ENCODE assay signal across 8 cellular contexts in the genomic region with DNA sequence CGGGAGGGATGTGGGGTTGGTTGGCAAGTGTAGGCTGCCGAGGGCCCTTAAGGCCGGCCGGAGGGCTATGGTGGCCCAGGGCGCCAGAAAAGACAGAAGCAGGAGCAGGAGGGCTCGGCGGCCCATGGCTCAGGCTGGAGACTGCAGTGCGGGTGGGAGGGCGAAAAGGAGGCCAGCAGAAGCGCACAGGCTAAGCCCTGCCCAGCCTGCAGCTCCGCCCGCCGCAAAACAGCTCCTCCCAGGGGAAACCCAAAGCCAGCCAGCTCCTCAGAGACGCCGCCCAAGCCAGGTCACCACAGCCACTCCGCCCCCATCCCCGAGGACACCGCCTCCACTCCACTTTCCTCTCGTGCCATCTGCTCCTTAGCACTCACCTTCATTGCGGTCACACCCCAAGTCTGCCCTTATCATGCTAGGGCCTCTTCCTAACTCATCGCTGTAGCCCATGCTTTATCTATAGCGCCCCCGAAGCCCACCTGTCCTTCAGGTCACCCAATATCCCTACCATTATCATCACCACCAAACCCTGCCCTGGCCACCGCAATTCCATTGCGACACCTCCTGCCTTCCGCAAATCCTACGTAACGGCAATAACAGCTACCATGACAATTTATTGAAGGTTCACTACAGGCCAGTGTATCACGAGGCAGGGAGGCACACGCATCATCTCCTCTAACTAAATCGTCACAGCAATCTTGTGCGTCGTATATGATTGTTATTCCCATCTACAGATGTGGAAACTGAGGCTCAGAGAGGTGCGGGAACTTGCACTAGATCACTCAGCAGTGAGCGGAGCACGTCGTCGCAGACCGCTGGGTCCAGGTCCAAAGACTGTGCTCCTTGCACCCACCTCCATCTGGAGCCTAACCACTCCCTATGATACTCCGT. TPM values are rescaled to one million over a fixed set of nuclear protein-coding genes. Genes with fewer than 3 reads are reported as not detected.
DNase-seq lines count a peak whose midpoint lies in the region; ATAC-seq and TF ChIP-seq lines count a peak whose summit lies in the region.

Gene PRCP (minus strand): TSS at position 154 of the 888 bp plus-strand sequence. CDS start 28 bp downstream, at position 126.

- TF ChIP-seq RAD21 in IMR-90 (IDR thresholded peaks at IDR 0.05; ENCODE audit: low read length), result no peak

- peak within 1 kb of the TSS; percentile 33; the same call in 1 of the 2 replicates for H3K18ac ChIP-seq in IMR-90 (ENCODE audit: low read depth, low read length)

- peak within 1 kb of the TSS; percentile 99 for H2AFZ ChIP-seq in IMR-90 (replicated peaks; ENCODE audit: low read length, poor library complexity)

- POLR2A ChIA-PET in IMR-90 (lab: Charles Lee; ENCODE audit: unreplicated experiment), result interaction anchor here (0.5 kb wide), 1 partner anchor 21 kb away, joined by 5 read pairs; no protein-coding TSS in a partner anchor

- H3K4me3 ChIP-seq in IMR-90 (ENCODE audit: insufficient read depth, low read depth, low read length), result peak within 1 kb of the TSS; percentile 64
- peak within 1 kb of the TSS; percentile 70 for H3K4me3 ChIP-seq in mucosa of stomach (ENCODE audit: low read length)

- H4K5ac ChIP-seq in IMR-90 (ENCODE audit: low read depth, low read length), result peak within 1 kb of the TSS; percentile 16

- WGBS in IMR-90 (ENCODE audit: extremely low coverage in 2 of 2, insufficient read length in 1 of 2), 2 experiments, result 1% methylated on average over 21 of the region's 40 CpGs; no CpG with 5 or more reads in 1 of the 2 experiments

- H3K27me3 ChIP-seq in IMR-90 (ENCODE audit: control insufficient read depth, insufficient read depth, low read length) (no peaks in the 10 kb centered on the region), mucosa of stomach (ENCODE audit: control insufficient read depth, insufficient read depth, low read length) (no peaks in the 10 kb centered on the region)

- peak within 1 kb of the TSS; percentile 76 for H3K4ac ChIP-seq in IMR-90 (ENCODE audit: low read depth, low read length)

- dilution Hi-C loops in IMR-90 (cut with HindIII; ENCODE audit: low sequenced_read_pairs, unreplicated experiment), result no loop called here

- peak within 1 kb of the TSS; percentile 42 for H4K91ac ChIP-seq in IMR-90 (ENCODE audit: insufficient read depth, low read depth, low read length)

- no peaks in the 10 kb centered on the region for H4K20me1 ChIP-seq in IMR-90 (ENCODE audit: insufficient read depth, low read length)

- H3K23ac ChIP-seq in IMR-90 (ENCODE audit: low read depth, low read length), result peak within 1 kb of the TSS; percentile 77

- peak within 1 kb of the TSS; percentile 88 for H3K9ac ChIP-seq in IMR-90 (ENCODE audit: low read depth, low read length)
- peak within 1 kb of the TSS; percentile 88 for H3K9ac ChIP-seq in mucosa of stomach (ENCODE audit: low read length)

- in situ Hi-C loops in IMR-90 (cut with MboI; ENCODE audit: low sequenced_read_pairs), result loop anchor here (10.0 to 25.0 kb wide), 3 partner anchors 174 to 912 kb away; partner anchors contain the start of gene RAB30

- no peaks in the 10 kb centered on the region for H3K36me3 ChIP-seq in IMR-90 (ENCODE audit: control insufficient read depth, insufficient read depth, low read length)
- no peaks in the 10 kb centered on the region for H3K36me3 ChIP-seq in mucosa of stomach (ENCODE audit: control insufficient read depth, insufficient read depth, low read length)

- H3K4me1 ChIP-seq in IMR-90 (ENCODE audit: control insufficient read depth, insufficient read depth, low read length), result 0 out of 2 replicates have a peak, but pooled peaks cover 1% of the 10 kb centered on the region
- peaks cover 18% of the 10 kb centered on the region for H3K4me1 ChIP-seq in mucosa of stomach (ENCODE audit: control insufficient read depth, insufficient read depth, low read length)

- ATAC-seq in GM21528 (IDR thresholded peaks at IDR 0.05; ENCODE audit: low FRiP score, unreplicated experiment) (peak; percentile 76), IMR-90 (ENCODE audit: low read depth) (peak; percentile 92)

- H3K14ac ChIP-seq in IMR-90 (replicated peaks; ENCODE audit: low read depth, low read length), result peak within 1 kb of the TSS; percentile 86

- peaks cover 21 to 30% of the 10 kb centered on the region in 2 experiments for H3K79me1 ChIP-seq in IMR-90 (ENCODE audit: low read depth in 1 of 2, low read length in 2 of 2)

- peak within 1 kb of the TSS; percentile 84 for H2AK9ac ChIP-seq in IMR-90 (replicated peaks; ENCODE audit: low read depth, low read length, poor library complexity)

- H2BK15ac ChIP-seq in IMR-90 (ENCODE audit: low read depth, low read length), result peak within 1 kb of the TSS; percentile 42; the same call in 1 of the 3 replicates

- H2BK5ac ChIP-seq in IMR-90 (ENCODE audit: low read depth, low read length, poor library complexity, severe bottlenecking), result peak within 1 kb of the TSS; percentile 52

- CTCF ChIA-PET in IMR-90 (lab: Yijun Ruan, JAX), result interaction anchor here (0.5 to 1.6 kb wide), 9 partner anchors 13 to 382 kb away, joined by 3 to 8 read pairs (median 3); no protein-coding TSS in a partner anchor

- H2BK120ac ChIP-seq in IMR-90 (ENCODE audit: low read depth, low read length), result peak within 1 kb of the TSS; percentile 52; the same call in 1 of the 2 replicates

- H3K9me3 ChIP-seq in IMR-90 (ENCODE audit: control insufficient read depth, insufficient read depth, low read length) (no peaks in the 10 kb centered on the region), mucosa of stomach (ENCODE audit: control insufficient read depth, low read length) (no peaks in the 10 kb centered on the region)

- 0 out of 2 replicates have a peak, but pooled peaks cover 5% of the 10 kb centered on the region for H3K9me1 ChIP-seq in IMR-90 (ENCODE audit: insufficient read depth, low read length)

- TF ChIP-seq CTCF in IMR-90 (conservative IDR thresholded peaks at IDR 0.05; ENCODE audit: low read depth, low read length), result no peak

- H2BK20ac ChIP-seq in IMR-90 (ENCODE audit: low read depth, low read length), result peak within 1 kb of the TSS; percentile 22; the same call in 1 of the 2 replicates

- peak within 1 kb of the TSS; percentile 75 for H3K27ac ChIP-seq in IMR-90 (ENCODE audit: insufficient read depth, low read length)

- peak within 1 kb of the TSS; percentile 21 for H2AK5ac ChIP-seq in IMR-90 (ENCODE audit: low read depth, low read length)

- H3K4me2 ChIP-seq in IMR-90 (ENCODE audit: low read depth, low read length), result peak within 1 kb of the TSS; percentile 93

- H3K56ac ChIP-seq in IMR-90 (ENCODE audit: extremely low read depth, insufficient read depth, low read length), result peak within 1 kb of the TSS; percentile 38; the same call in 1 of the 2 replicates

- TF ChIP-seq POLR2A in IMR-90 (IDR thresholded peaks at IDR 0.05; ENCODE audit: low read depth, low read length) (peak; percentile 63), erythroblast (IDR thresholded peaks at IDR 0.05; ENCODE audit: low read length) (peak; percentile 81)

- DNase-seq in DMS 273 treated with DMSO at 0.1 percent for 48 hours (lab: John Stamatoyannopoulos, UW) (peak; percentile 79), IMR-90 (peak; percentile 85), OCI-M2 (lab: John Stamatoyannopoulos, UW; ENCODE audit: unreplicated experiment) (peak; percentile 50), erythroblast (lab: John Stamatoyannopoulos, UW) (peak; percentile 92 to 94)
- peak; percentile 92 for DNase-seq in activated T-cell treated with anti-CD3 and anti-CD28 coated beads, Interleukin-2, amount 50 U/mL, for 1 hour
- DNase-seq in stimulated activated CD8-positive, alpha-beta memory T cell treated with anti-CD3 and anti-CD28 coated beads, Interleukin-7, amount 100 ng/mL, for 1 hour (ENCODE audit: low read depth in 2 of 2), result peak; percentile 80 to 83

- intact Hi-C loops in IMR-90 (cut with micrococcal nuclease), result loop anchor here (1.0 to 5.0 kb wide), 6 partner anchors 33 to 387 kb away; partner anchors contain the start of genes CCDC90B and PCF11

- BruUV-seq in IMR-90 (replicated peaks; lab: Mats Ljungman, UMichigan), result no TSS peak

- peak within 1 kb of the TSS; percentile 64 to 79; a peak in 3 of 4 replicates for H4K8ac ChIP-seq in IMR-90 (ENCODE audit: low read depth in 2 of 2, low read length in 2 of 2)

TF ChIP-seq in IMR-90, 13 proteins besides CTCF, POLR2A, EP300 and RAD21:
- TF ChIP-seq CEBPB (IDR thresholded peaks at IDR 0.05; ENCODE audit: low read depth, low read length) (peak; percentile 94), RCOR1 (IDR thresholded peaks at IDR 0.05; ENCODE audit: insufficient replicate concordance, low read length) (peak; percentile 69), RFX5 (IDR thresholded peaks at IDR 0.05; ENCODE audit: low read depth, low read length) (no peak), BHLHE40 (IDR thresholded peaks at IDR 0.05; ENCODE audit: low read depth, low read length) (peak; percentile 50), FOS (IDR thresholded peaks at IDR 0.05; ENCODE audit: low read depth, low read length) (no peak), MXI1 (IDR thresholded peaks at IDR 0.05; ENCODE audit: borderline replicate concordance, low read depth, low read length) (peak; percentile 12; the same call in 1 of the 2 replicates)

RNA-seq across cellular contexts. Expression of gene PRCP, which starts in this region (rescaled TPM):
- total RNA-seq in IMR-90 (2012; rRNA removed), result 31.7 TPM in 2 replicates
- polyA plus RNA-seq in IMR-90 (2012; rRNA removed), result 56.8 and 64.9 TPM in 2 replicates
- polyA plus RNA-seq in IMR-90 (2012; cell fraction: cytosol; rRNA removed), result 24.1 and 32.6 TPM in 2 replicates
- polyA plus RNA-seq in IMR-90 (2012; cell fraction: nucleus; rRNA removed; ENCODE audit: low replicate concordance), result 4.1 and 36.8 TPM in 2 replicates

Comparison
In these comparisons a context has a peak if more than half of its experiments do, and no peak if none do; other contexts are left out.
1. Peak in every context shown above with its lines: DNase-seq, ATAC-seq, H3K4me3 ChIP-seq and H3K27ac ChIP-seq.